8 cellular contexts compared by ENCODE assay signal in the genomic region with DNA sequence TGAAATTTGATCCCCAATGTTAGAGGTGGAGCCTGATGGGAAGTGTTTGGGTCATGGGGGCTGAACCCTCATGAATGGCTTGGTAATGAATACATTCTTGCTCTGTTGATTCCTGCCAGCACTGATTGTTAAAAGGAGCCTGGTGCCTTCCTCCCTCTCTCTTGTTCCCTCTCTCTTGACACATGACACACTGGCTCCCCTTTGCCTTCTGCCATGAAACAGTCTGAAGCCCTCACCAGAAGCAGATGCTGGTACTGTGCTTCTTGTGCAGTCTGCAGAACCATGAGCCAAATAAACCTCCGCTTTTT. TPM values are rescaled to one million over a fixed set of nuclear protein-coding genes. Genes with fewer than 3 reads are reported as not detected.
DNase-seq lines count a peak whose midpoint lies in the region; ATAC-seq and TF ChIP-seq lines count a peak whose summit lies in the region.

No MANE protein-coding gene starts in this region.

- peaks cover 11% of the 10 kb centered on the region for H3K4me1 ChIP-seq in body of pancreas

- H3K27ac Mint-ChIP-seq in activated naive CD4-positive, alpha-beta T cell treated with anti-CD3 and anti-CD28 coated beads, Interleukin-2, amount 50 U/mL, for 72 hours, result peak overlapping the region; percentile 9 to 70
- no peak overlapping the region for H3K27ac Mint-ChIP-seq in activated naive CD4-positive, alpha-beta T cell treated with anti-CD3 and anti-CD28 coated beads, Interleukin-2, amount 10 ng/mL, durations not matched to agents 7 days and 5 days
- H3K27ac Mint-ChIP-seq in osteocyte (ENCODE audit: unreplicated experiment), result peak overlapping the region; percentile 89

- H3K9me3 Mint-ChIP-seq in activated naive CD4-positive, alpha-beta T cell treated with anti-CD3 and anti-CD28 coated beads, Interleukin-2, amount 50 U/mL, for 72 hours, result peaks cover 0 to 9% of the 10 kb centered on the region in 2 donors
- no peaks in the 10 kb centered on the region for H3K9me3 Mint-ChIP-seq in activated naive CD4-positive, alpha-beta T cell treated with anti-CD3 and anti-CD28 coated beads, Interleukin-2, amount 10 ng/mL, durations not matched to agents 7 days and 5 days
- no peaks in the 10 kb centered on the region for H3K9me3 Mint-ChIP-seq in osteocyte (ENCODE audit: unreplicated experiment)

- ATAC-seq in activated naive CD4-positive, alpha-beta T cell treated with anti-CD3 and anti-CD28 coated beads, Interleukin-2, amount 50 U/mL, for 72 hours, result peak in 1 of 2 donors; percentile 49
- peak; percentile 21 for ATAC-seq in HG03520 (IDR thresholded peaks at IDR 0.05; ENCODE audit: unreplicated experiment)
- ATAC-seq in body of pancreas, result peak; percentile 5

- intact Hi-C loops in body of pancreas (cut with DNase I), result no loop called here

- no peak for TF ChIP-seq CTCF in body of pancreas (IDR thresholded peaks at IDR 0.05)
- TF ChIP-seq CTCF in osteocyte (IDR thresholded peaks at IDR 0.05), result no peak

- DNase-seq in activated naive CD4-positive, alpha-beta T cell treated with anti-CD3 and anti-CD28 coated beads, Interleukin-2, amount 50 U/mL, for 72 hours (ENCODE audit: low spot score in 2 of 2), result no peak
- no peak for DNase-seq in activated naive CD4-positive, alpha-beta T cell treated with anti-CD3 and anti-CD28 coated beads, Interleukin-2, amount 10 ng/mL, durations not matched to agents 7 days and 5 days
- DNase-seq in body of pancreas (no peak), osteocyte (ENCODE audit: extremely low spot score, unreplicated experiment) (no peak), SIG-M5 treated with dmso at 0.1 percent for 504 hours (lab: John Stamatoyannopoulos, UW; ENCODE audit: unreplicated experiment) (no peak), superior temporal gyrus (ENCODE audit: extremely low spot score) (no peak)
- DNase-seq in stimulated activated CD4-positive, alpha-beta T cell treated with anti-CD3 and anti-CD28 coated beads, Interleukin-12 subunit alpha, Interleukin-12 subunit beta, amount 100 ng/mL, for 4 hours, result no peak

- no peaks in the 10 kb centered on the region for H3K27me3 ChIP-seq in body of pancreas

- no peak overlapping the region for H3K4me3 ChIP-seq in body of pancreas

- TF ChIP-seq POLR2A in body of pancreas (IDR thresholded peaks at IDR 0.05), result no peak

- peaks cover 8% of the 10 kb centered on the region for H3K4me1 Mint-ChIP-seq in activated naive CD4-positive, alpha-beta T cell treated with anti-CD3 and anti-CD28 coated beads, Interleukin-2, amount 10 ng/mL, durations not matched to agents 7 days and 5 days
- H3K4me1 Mint-ChIP-seq in osteocyte (ENCODE audit: unreplicated experiment), result peaks cover 29% of the 10 kb centered on the region

- H3K27me3 Mint-ChIP-seq in activated naive CD4-positive, alpha-beta T cell treated with anti-CD3 and anti-CD28 coated beads, Interleukin-2, amount 10 ng/mL, durations not matched to agents 7 days and 5 days, result peaks cover 4% of the 10 kb centered on the region
- no peaks in the 10 kb centered on the region for H3K27me3 Mint-ChIP-seq in osteocyte (ENCODE audit: unreplicated experiment)

- CTCF ChIA-PET in activated naive CD4-positive, alpha-beta T cell treated with anti-CD3 and anti-CD28 coated beads, Interleukin-2, amount 10 ng/mL, durations not matched to agents 7 days and 5 days (lab: Charles Lee), result interaction anchor here (0.7 to 2.1 kb wide), 2 partner anchors 10 to 544 kb away, joined by 4 to 6 read pairs; no protein-coding TSS in a partner anchor

- WGBS in body of pancreas, 2 donors, result 76 to 87% methylated on average over 1 of the region's 1 CpG

- H3K9me3 ChIP-seq in body of pancreas, result no peaks in the 10 kb centered on the region

- H3K36me3 ChIP-seq in body of pancreas (replicated peaks in 1 of 2; ENCODE audit: insufficient read depth in 1 of 2, low read depth in 2 of 2), result no peaks in the 10 kb centered on the region

- peak overlapping the region; percentile 39 to 79 (median 67) for H3K27ac ChIP-seq in body of pancreas

- no peaks in the 10 kb centered on the region for H3K36me3 Mint-ChIP-seq in activated naive CD4-positive, alpha-beta T cell treated with anti-CD3 and anti-CD28 coated beads, Interleukin-2, amount 50 U/mL, for 72 hours
- H3K36me3 Mint-ChIP-seq in activated naive CD4-positive, alpha-beta T cell treated with anti-CD3 and anti-CD28 coated beads, Interleukin-2, amount 10 ng/mL, durations not matched to agents 7 days and 5 days, result no peaks in the 10 kb centered on the region
- H3K36me3 Mint-ChIP-seq in osteocyte (ENCODE audit: unreplicated experiment), result no peaks in the 10 kb centered on the region

- H3K4me3 Mint-ChIP-seq in activated naive CD4-positive, alpha-beta T cell treated with anti-CD3 and anti-CD28 coated beads, Interleukin-2, amount 10 ng/mL, durations not matched to agents 7 days and 5 days, result no peak overlapping the region
- peak overlapping the region; percentile 26 for H3K4me3 Mint-ChIP-seq in osteocyte (ENCODE audit: unreplicated experiment)

RNA-seq across cellular contexts. Expression of gene EPC2, which starts 30.6 kb away (rescaled TPM):
- 10 to 100 TPM; 14.7 to 29.0 TPM for total RNA-seq in activated naive CD4-positive, alpha-beta T cell treated with anti-CD3 and anti-CD28 coated beads, Interleukin-2, amount 50 U/mL, for 72 hours
- total RNA-seq in body of pancreas, result 10 to 100 TPM; 19.2 to 21.1 TPM
- total RNA-seq in osteocyte, result 38.3 and 39.2 TPM in 2 replicates
